20 cellular contexts compared by ENCODE assay signal in genomic region chr1:21129407-21129806, GRCh38. TPM values are rescaled to one million over a fixed set of nuclear protein-coding genes. Genes with fewer than 3 reads are reported as not detected.
DNase-seq lines count a peak whose midpoint lies in the region; ATAC-seq and TF ChIP-seq lines count a peak whose summit lies in the region.
"Had no signal": no experiment of that assay in that cellular context is flagged by ENCODE, and none has a peak within 500 bp of the region (broad histone marks: within the 10 kb centered on the region; RNA-seq: fewer than 3 reads in every experiment).

No MANE protein-coding gene starts in this region.

- in situ Hi-C loops in Panc1 (cut with HindIII; ENCODE audit: low pct_unique_long_range_greater_than_20kb, low sequenced_read_pairs): no loop called here

- H3K9me3 ChIP-seq in Panc1 (ENCODE audit: control insufficient read depth, insufficient read depth, low read depth, low read length) (no peaks in the 10 kb centered on the region), neutrophil (no peaks in the 10 kb centered on the region)
- H3K9me3 ChIP-seq: SJSA1 had no signal

- no TSS peak for BruUV-seq in Panc1 (replicated peaks; lab: Mats Ljungman, UMichigan)

- no peaks in the 10 kb centered on the region for H3K4me1 Mint-ChIP-seq in T-helper 2 cell treated with Interferon-gamma antibody and Interleukin-4, amounts not matched to agents 5 μg/mL and 100 μg/mL, for 36 hours (ENCODE audit: low read depth)

- ATAC-seq in Panc1: peak; percentile 51
- ATAC-seq in GM19324 (IDR thresholded peaks at IDR 0.05; ENCODE audit: low FRiP score, unreplicated experiment): no peak
- ATAC-seq: CD8-positive, alpha-beta T cell had no signal

- H3K9me3 Mint-ChIP-seq in T-helper 2 cell treated with Interferon-gamma antibody and Interleukin-4, amounts not matched to agents 5 μg/mL and 100 μg/mL, for 36 hours: no peaks in the 10 kb centered on the region
- H3K9me3 Mint-ChIP-seq: CD8-positive, alpha-beta T cell had no signal

- intact Hi-C loops in Panc1 (cut with micrococcal nuclease; ENCODE audit: unreplicated experiment) (no loop called here), posterior vena cava (cut with DNase I) (no loop called here)

- TF ChIP-seq CTCF in Panc1 (IDR thresholded peaks at IDR 0.05): no peak
- no peak for TF ChIP-seq CTCF in fibroblast of the aortic adventitia (IDR thresholded peaks at IDR 0.05; ENCODE audit: insufficient read depth, low read length)
- no peak for TF ChIP-seq CTCF in neutrophil (IDR thresholded peaks at IDR 0.05)

- H3K4me1 ChIP-seq in Panc1 (ENCODE audit: control insufficient read depth, insufficient read depth, low read length) (no peaks in the 10 kb centered on the region), neutrophil (ENCODE audit: control insufficient read depth in 1 of 2, insufficient read depth in 1 of 2, low read depth in 1 of 2, low read length in 1 of 2) (peaks cover 7 to 11% of the 10 kb centered on the region in 2 experiments)

- H3K27me3 ChIP-seq in Panc1 (ENCODE audit: control insufficient read depth, insufficient read depth, low read length) (no peaks in the 10 kb centered on the region), neutrophil (no peaks in the 10 kb centered on the region)
- H3K27me3 ChIP-seq: SJSA1 had no signal

- H3K27me3 Mint-ChIP-seq in T-helper 2 cell treated with Interferon-gamma antibody and Interleukin-4, amounts not matched to agents 5 μg/mL and 100 μg/mL, for 36 hours (ENCODE audit: low read depth): no peaks in the 10 kb centered on the region

- H3K4me3 ChIP-seq in Panc1 (ENCODE audit: low read depth in 2 of 2, low read length in 2 of 2) (no peak overlapping the region), fibroblast of the aortic adventitia (ENCODE audit: low read depth, low read length) (no peak overlapping the region), neutrophil (ENCODE audit: low read depth in 1 of 2, low read length in 1 of 2) (no peak overlapping the region)
- H3K4me3 ChIP-seq: SJSA1 had no signal

- no peak for DNase-seq in T-helper 2 cell treated with Interferon-gamma antibody and Interleukin-4, amounts not matched to agents 5 μg/mL and 100 μg/mL, for 36 hours (ENCODE audit: low spot score)
- no peak for DNase-seq in T-helper 2 cell
- no peak for DNase-seq in Panc1 (ENCODE audit: low read depth, low spot score)
- DNase-seq in fibroblast of the aortic adventitia (ENCODE audit: low read depth): peak; percentile 19
- DNase-seq in posterior vena cava (ENCODE audit: low spot score): no peak
- no peak for DNase-seq in NCI-H187 treated with DMSO at 0.1 percent for 48 hours (lab: John Stamatoyannopoulos, UW)
- DNase-seq: 8988T; AML-193; C1 segment of cervical spinal cord; CD8-positive, alpha-beta T cell; KG1; NCI-H1092 treated with DMSO at 0.1 percent for 48 hours; NCI-H1436 treated with DMSO at 0.1 percent for 48 hours; NCI-H2029 treated with DMSO at 0.1 percent for 48 hours; NCI-H226; NCI-H510A treated with DMSO at 0.1 percent for 48 hours; NCI-H82 had no signal

- H3K27ac ChIP-seq in Panc1 (ENCODE audit: low read length): no peak overlapping the region
- H3K27ac ChIP-seq in neutrophil: peak overlapping the region; percentile 14
- H3K27ac ChIP-seq: SJSA1 had no signal

- H3K36me3 ChIP-seq in Panc1 (ENCODE audit: control insufficient read depth, insufficient read depth, low read length) (no peaks in the 10 kb centered on the region), neutrophil (peaks cover 11% of the 10 kb centered on the region)
- H3K36me3 ChIP-seq: SJSA1 had no signal

- H3K4me3 Mint-ChIP-seq in T-helper 2 cell treated with Interferon-gamma antibody and Interleukin-4, amounts not matched to agents 5 μg/mL and 100 μg/mL, for 36 hours: no peak overlapping the region
- H3K4me3 Mint-ChIP-seq: CD8-positive, alpha-beta T cell had no signal

- peaks cover 13% of the 10 kb centered on the region for H3K36me3 Mint-ChIP-seq in T-helper 2 cell treated with Interferon-gamma antibody and Interleukin-4, amounts not matched to agents 5 μg/mL and 100 μg/mL, for 36 hours (ENCODE audit: low read depth)

- CTCF ChIA-PET in Panc1 (lab: Charles Lee): no interaction called here

- POLR2A ChIA-PET in Panc1 (lab: Charles Lee): interaction anchor here (0.6 kb wide), 1 partner anchor 68 kb away, joined by 3 read pairs; no protein-coding TSS in a partner anchor

- H3K27ac Mint-ChIP-seq in T-helper 2 cell treated with Interferon-gamma antibody and Interleukin-4, amounts not matched to agents 5 μg/mL and 100 μg/mL, for 36 hours: peak overlapping the region; percentile 8
- H3K27ac Mint-ChIP-seq: CD8-positive, alpha-beta T cell had no signal

RNA-seq across cellular contexts. Expression of gene EIF4G3, which starts 47.3 kb away (rescaled TPM):
- total RNA-seq in Panc1 (2021; ENCODE audit: unreplicated experiment) (78.6 TPM), fibroblast of the aortic adventitia (ENCODE audit: low replicate concordance) (58.6 and 80.6 TPM in 2 replicates), posterior vena cava (10 to 100 TPM; 54.7 to 56.6 TPM)
- polyA plus RNA-seq in Panc1 (2012; ENCODE audit: insufficient read length): 43.8 TPM
